9 cellular contexts compared by ENCODE assay signal in genomic region chr6:51398064-51398740, GRCh38.
DNase-seq lines count a peak whose midpoint lies in the region; ATAC-seq, FAIRE-seq and TF ChIP-seq lines count a peak whose summit lies in the region.
"Had no signal": no experiment of that assay in that cellular context is flagged by ENCODE, and none has a peak within 500 bp of the region (broad histone marks: within the 10 kb centered on the region; RNA-seq: fewer than 3 reads in every experiment).

No MANE protein-coding gene starts in this region.

- DNase-seq in GM19239 (ENCODE audit: insufficient read length, low spot score) (no peak), NCI-H2227 (lab: John Stamatoyannopoulos, UW; ENCODE audit: unreplicated experiment) (peak; percentile 47), islet precursor cell (peak; percentile 58), posterior vena cava (ENCODE audit: low spot score) (no peak), iPS-NIHi11 (ENCODE audit: low spot score) (no peak), activated T-cell treated with anti-CD3 and anti-CD28 coated beads for 4 hours (no peak), Peyer's patch (no peak)
- DNase-seq: effector memory CD8-positive, alpha-beta T cell had no signal

- H3K4me1 ChIP-seq in Peyer's patch: no peaks in the 10 kb centered on the region

- no peak for TF ChIP-seq POLR2A in Peyer's patch (IDR thresholded peaks at IDR 0.05)

- ATAC-seq in HG03066 (IDR thresholded peaks at IDR 0.05; ENCODE audit: low read depth, unreplicated experiment): peak; percentile 61
- ATAC-seq: effector memory CD8-positive, alpha-beta T cell had no signal

- peak; percentile 64 for FAIRE-seq in GM19239 (lab: Jason Lieb, UNC)

- no peak overlapping the region for H3K4me3 ChIP-seq in Peyer's patch

- no peak for TF ChIP-seq CTCF in Peyer's patch (IDR thresholded peaks at IDR 0.05)

- H3K9me3 ChIP-seq in Peyer's patch: no peaks in the 10 kb centered on the region

- no peak overlapping the region for H3K27ac ChIP-seq in Peyer's patch

- H3K36me3 ChIP-seq in Peyer's patch: no peaks in the 10 kb centered on the region

- no peaks in the 10 kb centered on the region for H3K27me3 ChIP-seq in Peyer's patch

- intact Hi-C loops in posterior vena cava (cut with DNase I): no loop called here

Comparison
In these comparisons a context has a peak if more than half of its experiments do, and no peak if none do; other contexts are left out.
1. DNase-seq: peak in NCI-H2227 (single experiment) and islet precursor cell (single experiment); none in GM19239 (single experiment), posterior vena cava (single experiment), iPS-NIHi11 (single experiment), activated T-cell treated with anti-CD3 and anti-CD28 coated beads for 4 hours (single experiment) and Peyer's patch (0 of 3).